Comparison of ENCODE assay signal across 2 cellular contexts in the genomic region with DNA sequence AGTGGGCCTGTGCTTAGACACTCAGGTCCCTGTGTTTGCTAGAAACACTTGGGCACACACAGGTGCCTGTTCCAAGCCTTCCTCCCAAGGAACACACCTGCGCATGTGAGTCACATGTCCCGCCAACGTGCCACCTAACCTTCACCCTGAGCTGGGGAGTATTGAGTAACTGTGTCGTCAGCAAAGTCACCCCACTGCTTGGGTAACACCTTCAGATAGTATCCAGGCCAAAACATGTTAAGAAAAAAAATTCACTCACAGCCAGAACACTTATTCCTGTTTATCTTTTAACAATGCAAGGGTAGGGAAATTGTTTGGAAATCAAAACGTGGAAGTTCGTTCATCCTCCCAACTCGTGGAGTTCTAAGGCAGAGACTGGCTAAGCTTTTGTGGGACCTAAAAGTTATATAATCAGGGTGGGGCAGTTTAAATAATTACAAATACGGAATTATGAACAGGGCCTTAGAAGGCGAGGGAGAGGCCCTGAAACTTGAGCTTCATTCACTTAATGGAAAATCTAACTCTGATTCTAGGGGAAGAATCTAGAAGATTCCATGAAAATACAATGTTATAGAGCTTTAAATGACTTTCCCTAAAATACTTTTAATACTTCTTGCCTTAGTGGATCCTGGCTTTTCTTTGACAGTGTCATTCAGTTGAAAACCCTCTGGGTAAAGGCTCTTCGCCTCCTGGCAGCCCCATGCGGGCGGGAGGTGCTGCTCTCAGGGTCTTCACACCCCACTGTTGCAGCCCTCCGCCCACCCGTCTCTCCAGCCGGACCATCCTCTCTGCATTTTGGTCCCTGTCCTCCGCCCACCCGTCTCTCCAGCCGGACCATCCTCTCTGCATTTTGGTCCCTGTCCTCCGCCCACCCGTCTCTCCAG.
TF ChIP-seq lines count a peak whose summit lies in the region.

No MANE protein-coding gene starts in this region.

TF ChIP-seq in K562, 482 proteins besides CTCF, POLR2A, EP300 and RAD21 (continued from another document and continues in another):
- TF ChIP-seq, protein P1, sequence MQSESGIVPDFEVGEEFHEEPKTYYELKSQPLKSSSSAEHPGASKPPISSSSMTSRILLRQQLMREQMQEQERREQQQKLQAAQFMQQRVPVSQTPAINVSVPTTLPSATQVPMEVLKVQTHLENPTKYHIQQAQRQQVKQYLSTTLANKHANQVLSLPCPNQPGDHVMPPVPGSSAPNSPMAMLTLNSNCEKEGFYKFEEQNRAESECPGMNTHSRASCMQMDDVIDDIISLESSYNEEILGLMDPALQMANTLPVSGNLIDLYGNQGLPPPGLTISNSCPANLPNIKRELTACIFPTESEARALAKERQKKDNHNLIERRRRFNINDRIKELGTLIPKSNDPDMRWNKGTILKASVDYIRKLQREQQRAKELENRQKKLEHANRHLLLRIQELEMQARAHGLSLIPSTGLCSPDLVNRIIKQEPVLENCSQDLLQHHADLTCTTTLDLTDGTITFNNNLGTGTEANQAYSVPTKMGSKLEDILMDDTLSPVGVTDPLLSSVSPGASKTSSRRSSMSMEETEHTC (IDR thresholded peaks at IDR 0.05), result no peak
- peak; percentile 21; the same call in 1 of the 2 replicates for TF ChIP-seq ZNF316 (IDR thresholded peaks at IDR 0.05)
- TF ChIP-seq, protein P2, sequence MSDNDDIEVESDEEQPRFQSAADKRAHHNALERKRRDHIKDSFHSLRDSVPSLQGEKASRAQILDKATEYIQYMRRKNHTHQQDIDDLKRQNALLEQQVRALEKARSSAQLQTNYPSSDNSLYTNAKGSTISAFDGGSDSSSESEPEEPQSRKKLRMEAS (CRISPR knock-in tag; IDR thresholded peaks at IDR 0.05), result no peak
- TF ChIP-seq, protein P3, sequence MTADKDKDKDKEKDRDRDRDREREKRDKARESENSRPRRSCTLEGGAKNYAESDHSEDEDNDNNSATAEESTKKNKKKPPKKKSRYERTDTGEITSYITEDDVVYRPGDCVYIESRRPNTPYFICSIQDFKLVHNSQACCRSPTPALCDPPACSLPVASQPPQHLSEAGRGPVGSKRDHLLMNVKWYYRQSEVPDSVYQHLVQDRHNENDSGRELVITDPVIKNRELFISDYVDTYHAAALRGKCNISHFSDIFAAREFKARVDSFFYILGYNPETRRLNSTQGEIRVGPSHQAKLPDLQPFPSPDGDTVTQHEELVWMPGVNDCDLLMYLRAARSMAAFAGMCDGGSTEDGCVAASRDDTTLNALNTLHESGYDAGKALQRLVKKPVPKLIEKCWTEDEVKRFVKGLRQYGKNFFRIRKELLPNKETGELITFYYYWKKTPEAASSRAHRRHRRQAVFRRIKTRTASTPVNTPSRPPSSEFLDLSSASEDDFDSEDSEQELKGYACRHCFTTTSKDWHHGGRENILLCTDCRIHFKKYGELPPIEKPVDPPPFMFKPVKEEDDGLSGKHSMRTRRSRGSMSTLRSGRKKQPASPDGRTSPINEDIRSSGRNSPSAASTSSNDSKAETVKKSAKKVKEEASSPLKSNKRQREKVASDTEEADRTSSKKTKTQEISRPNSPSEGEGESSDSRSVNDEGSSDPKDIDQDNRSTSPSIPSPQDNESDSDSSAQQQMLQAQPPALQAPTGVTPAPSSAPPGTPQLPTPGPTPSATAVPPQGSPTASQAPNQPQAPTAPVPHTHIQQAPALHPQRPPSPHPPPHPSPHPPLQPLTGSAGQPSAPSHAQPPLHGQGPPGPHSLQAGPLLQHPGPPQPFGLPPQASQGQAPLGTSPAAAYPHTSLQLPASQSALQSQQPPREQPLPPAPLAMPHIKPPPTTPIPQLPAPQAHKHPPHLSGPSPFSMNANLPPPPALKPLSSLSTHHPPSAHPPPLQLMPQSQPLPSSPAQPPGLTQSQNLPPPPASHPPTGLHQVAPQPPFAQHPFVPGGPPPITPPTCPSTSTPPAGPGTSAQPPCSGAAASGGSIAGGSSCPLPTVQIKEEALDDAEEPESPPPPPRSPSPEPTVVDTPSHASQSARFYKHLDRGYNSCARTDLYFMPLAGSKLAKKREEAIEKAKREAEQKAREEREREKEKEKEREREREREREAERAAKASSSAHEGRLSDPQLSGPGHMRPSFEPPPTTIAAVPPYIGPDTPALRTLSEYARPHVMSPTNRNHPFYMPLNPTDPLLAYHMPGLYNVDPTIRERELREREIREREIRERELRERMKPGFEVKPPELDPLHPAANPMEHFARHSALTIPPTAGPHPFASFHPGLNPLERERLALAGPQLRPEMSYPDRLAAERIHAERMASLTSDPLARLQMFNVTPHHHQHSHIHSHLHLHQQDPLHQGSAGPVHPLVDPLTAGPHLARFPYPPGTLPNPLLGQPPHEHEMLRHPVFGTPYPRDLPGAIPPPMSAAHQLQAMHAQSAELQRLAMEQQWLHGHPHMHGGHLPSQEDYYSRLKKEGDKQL (CRISPR knock-in tag; IDR thresholded peaks at IDR 0.05; ENCODE audit: borderline replicate concordance), result no peak
- no peak for TF ChIP-seq ESRRB (CRISPR knock-in tag; IDR thresholded peaks at IDR 0.05; ENCODE audit: borderline replicate concordance)
- TF ChIP-seq SMAD4 (CRISPR knock-in tag; conservative IDR thresholded peaks at IDR 0.05), result peak; percentile 29; the same call in 1 of the 2 replicates
- TF ChIP-seq CXXC5 (CRISPR knock-in tag; IDR thresholded peaks at IDR 0.05), result peak; percentile 40
- peak; percentile 48; the same call in 1 of the 2 replicates for TF ChIP-seq CEBPG (CRISPR knock-in tag; IDR thresholded peaks at IDR 0.05)
- peak; percentile 78 to 88 for TF ChIP-seq CEBPG (tag; conservative IDR thresholded peaks at IDR 0.05 in 1 of 2, IDR thresholded peaks at IDR 0.05 in 1 of 2)
- no peak for TF ChIP-seq CBX1 (IDR thresholded peaks at IDR 0.05; ENCODE audit: low read depth)
- no peak for TF ChIP-seq FUS (optimal IDR thresholded peaks at IDR 0.05; ENCODE audit: low read depth, low read length)
- no peak for TF ChIP-seq TFAM (CRISPR knock-in tag; conservative IDR thresholded peaks at IDR 0.05)
- TF ChIP-seq ELF2 (CRISPR knock-in tag; IDR thresholded peaks at IDR 0.05), result no peak
- TF ChIP-seq MYC (IDR thresholded peaks at IDR 0.05; ENCODE audit: low read depth, low read length), result no peak
- no peak for TF ChIP-seq MYC (CRISPR knock-in tag; IDR thresholded peaks at IDR 0.05; ENCODE audit: borderline replicate concordance, low read depth)
- TF ChIP-seq ZNF232 (CRISPR knock-in tag; IDR thresholded peaks at IDR 0.05), result no peak
- TF ChIP-seq, protein P4, sequence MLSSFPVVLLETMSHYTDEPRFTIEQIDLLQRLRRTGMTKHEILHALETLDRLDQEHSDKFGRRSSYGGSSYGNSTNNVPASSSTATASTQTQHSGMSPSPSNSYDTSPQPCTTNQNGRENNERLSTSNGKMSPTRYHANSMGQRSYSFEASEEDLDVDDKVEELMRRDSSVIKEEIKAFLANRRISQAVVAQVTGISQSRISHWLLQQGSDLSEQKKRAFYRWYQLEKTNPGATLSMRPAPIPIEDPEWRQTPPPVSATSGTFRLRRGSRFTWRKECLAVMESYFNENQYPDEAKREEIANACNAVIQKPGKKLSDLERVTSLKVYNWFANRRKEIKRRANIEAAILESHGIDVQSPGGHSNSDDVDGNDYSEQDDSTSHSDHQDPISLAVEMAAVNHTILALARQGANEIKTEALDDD (IDR thresholded peaks at IDR 0.05), result no peak
- TF ChIP-seq ZNF23 (CRISPR knock-in tag; IDR thresholded peaks at IDR 0.05), result no peak
- no peak for TF ChIP-seq EGR1 (conservative IDR thresholded peaks at IDR 0.05)
- TF ChIP-seq SAFB (IDR thresholded peaks at IDR 0.05; ENCODE audit: borderline replicate concordance, low read depth, low read length), result no peak
- 0 out of 2 replicates have a peak, but pooled peaks have one; percentile 28 for TF ChIP-seq CREM (IDR thresholded peaks at IDR 0.05; ENCODE audit: low read depth)
- TF ChIP-seq TAF1 (IDR thresholded peaks at IDR 0.05; ENCODE audit: control insufficient read depth, extremely low read depth, insufficient read depth, low read length, severe bottlenecking), result no peak
- no peak for TF ChIP-seq ZFX (CRISPR knock-in tag; IDR thresholded peaks at IDR 0.05)
- no peak for TF ChIP-seq TBP (optimal IDR thresholded peaks at IDR 0.05; ENCODE audit: low read depth, low read length)

TF ChIP-seq in HepG2, 621 proteins besides CTCF, POLR2A, EP300 and RAD21 (continued from another document and continues in another):
- TF ChIP-seq, protein P5, sequence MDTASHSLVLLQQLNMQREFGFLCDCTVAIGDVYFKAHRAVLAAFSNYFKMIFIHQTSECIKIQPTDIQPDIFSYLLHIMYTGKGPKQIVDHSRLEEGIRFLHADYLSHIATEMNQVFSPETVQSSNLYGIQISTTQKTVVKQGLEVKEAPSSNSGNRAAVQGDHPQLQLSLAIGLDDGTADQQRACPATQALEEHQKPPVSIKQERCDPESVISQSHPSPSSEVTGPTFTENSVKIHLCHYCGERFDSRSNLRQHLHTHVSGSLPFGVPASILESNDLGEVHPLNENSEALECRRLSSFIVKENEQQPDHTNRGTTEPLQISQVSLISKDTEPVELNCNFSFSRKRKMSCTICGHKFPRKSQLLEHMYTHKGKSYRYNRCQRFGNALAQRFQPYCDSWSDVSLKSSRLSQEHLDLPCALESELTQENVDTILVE (CRISPR knock-in tag; IDR thresholded peaks at IDR 0.05), result peak; percentile 75
- TF ChIP-seq KLF16 (CRISPR knock-in tag; IDR thresholded peaks at IDR 0.05), result peak in 1 of 2 experiments; percentile 70; a peak in 2 of 4 replicates
- TF ChIP-seq, protein P6, sequence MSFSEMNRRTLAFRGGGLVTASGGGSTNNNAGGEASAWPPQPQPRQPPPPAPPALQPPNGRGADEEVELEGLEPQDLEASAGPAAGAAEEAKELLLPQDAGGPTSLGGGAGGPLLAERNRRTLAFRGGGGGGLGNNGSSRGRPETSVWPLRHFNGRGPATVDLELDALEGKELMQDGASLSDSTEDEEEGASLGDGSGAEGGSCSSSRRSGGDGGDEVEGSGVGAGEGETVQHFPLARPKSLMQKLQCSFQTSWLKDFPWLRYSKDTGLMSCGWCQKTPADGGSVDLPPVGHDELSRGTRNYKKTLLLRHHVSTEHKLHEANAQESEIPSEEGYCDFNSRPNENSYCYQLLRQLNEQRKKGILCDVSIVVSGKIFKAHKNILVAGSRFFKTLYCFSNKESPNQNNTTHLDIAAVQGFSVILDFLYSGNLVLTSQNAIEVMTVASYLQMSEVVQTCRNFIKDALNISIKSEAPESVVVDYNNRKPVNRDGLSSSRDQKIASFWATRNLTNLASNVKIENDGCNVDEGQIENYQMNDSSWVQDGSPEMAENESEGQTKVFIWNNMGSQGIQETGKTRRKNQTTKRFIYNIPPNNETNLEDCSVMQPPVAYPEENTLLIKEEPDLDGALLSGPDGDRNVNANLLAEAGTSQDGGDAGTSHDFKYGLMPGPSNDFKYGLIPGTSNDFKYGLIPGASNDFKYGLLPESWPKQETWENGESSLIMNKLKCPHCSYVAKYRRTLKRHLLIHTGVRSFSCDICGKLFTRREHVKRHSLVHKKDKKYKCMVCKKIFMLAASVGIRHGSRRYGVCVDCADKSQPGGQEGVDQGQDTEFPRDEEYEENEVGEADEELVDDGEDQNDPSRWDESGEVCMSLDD (CRISPR knock-in tag; IDR thresholded peaks at IDR 0.05; ENCODE audit: borderline replicate concordance), result peak; percentile 65; the same call in 1 of the 2 replicates
- TF ChIP-seq, protein P7, sequence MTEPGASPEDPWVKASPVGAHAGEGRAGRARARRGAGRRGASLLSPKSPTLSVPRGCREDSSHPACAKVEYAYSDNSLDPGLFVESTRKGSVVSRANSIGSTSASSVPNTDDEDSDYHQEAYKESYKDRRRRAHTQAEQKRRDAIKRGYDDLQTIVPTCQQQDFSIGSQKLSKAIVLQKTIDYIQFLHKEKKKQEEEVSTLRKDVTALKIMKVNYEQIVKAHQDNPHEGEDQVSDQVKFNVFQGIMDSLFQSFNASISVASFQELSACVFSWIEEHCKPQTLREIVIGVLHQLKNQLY (CRISPR knock-in tag; IDR thresholded peaks at IDR 0.05), result peak; percentile 93
- peak; percentile 80; the same call in 1 of the 2 replicates for TF ChIP-seq DNMT3B (CRISPR knock-in tag; conservative IDR thresholded peaks at IDR 0.05)
- TF ChIP-seq, protein P8, sequence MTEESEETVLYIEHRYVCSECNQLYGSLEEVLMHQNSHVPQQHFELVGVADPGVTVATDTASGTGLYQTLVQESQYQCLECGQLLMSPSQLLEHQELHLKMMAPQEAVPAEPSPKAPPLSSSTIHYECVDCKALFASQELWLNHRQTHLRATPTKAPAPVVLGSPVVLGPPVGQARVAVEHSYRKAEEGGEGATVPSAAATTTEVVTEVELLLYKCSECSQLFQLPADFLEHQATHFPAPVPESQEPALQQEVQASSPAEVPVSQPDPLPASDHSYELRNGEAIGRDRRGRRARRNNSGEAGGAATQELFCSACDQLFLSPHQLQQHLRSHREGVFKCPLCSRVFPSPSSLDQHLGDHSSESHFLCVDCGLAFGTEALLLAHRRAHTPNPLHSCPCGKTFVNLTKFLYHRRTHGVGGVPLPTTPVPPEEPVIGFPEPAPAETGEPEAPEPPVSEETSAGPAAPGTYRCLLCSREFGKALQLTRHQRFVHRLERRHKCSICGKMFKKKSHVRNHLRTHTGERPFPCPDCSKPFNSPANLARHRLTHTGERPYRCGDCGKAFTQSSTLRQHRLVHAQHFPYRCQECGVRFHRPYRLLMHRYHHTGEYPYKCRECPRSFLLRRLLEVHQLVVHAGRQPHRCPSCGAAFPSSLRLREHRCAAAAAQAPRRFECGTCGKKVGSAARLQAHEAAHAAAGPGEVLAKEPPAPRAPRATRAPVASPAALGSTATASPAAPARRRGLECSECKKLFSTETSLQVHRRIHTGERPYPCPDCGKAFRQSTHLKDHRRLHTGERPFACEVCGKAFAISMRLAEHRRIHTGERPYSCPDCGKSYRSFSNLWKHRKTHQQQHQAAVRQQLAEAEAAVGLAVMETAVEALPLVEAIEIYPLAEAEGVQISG (CRISPR knock-in tag; IDR thresholded peaks at IDR 0.05), result no peak
- no peak for TF ChIP-seq ZNF777 (CRISPR knock-in tag; IDR thresholded peaks at IDR 0.05)
- TF ChIP-seq MTA1 (CRISPR knock-in tag; IDR thresholded peaks at IDR 0.05; ENCODE audit: borderline replicate concordance), result no peak
- TF ChIP-seq TBX2 (CRISPR knock-in tag; IDR thresholded peaks at IDR 0.05; ENCODE audit: borderline replicate concordance), result peak; percentile 16; the same call in 1 of the 2 replicates
- TF ChIP-seq, protein P9, sequence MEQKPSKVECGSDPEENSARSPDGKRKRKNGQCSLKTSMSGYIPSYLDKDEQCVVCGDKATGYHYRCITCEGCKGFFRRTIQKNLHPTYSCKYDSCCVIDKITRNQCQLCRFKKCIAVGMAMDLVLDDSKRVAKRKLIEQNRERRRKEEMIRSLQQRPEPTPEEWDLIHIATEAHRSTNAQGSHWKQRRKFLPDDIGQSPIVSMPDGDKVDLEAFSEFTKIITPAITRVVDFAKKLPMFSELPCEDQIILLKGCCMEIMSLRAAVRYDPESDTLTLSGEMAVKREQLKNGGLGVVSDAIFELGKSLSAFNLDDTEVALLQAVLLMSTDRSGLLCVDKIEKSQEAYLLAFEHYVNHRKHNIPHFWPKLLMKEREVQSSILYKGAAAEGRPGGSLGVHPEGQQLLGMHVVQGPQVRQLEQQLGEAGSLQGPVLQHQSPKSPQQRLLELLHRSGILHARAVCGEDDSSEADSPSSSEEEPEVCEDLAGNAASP (CRISPR knock-in tag; IDR thresholded peaks at IDR 0.05; ENCODE audit: borderline replicate concordance), result peak; percentile 80; the same call in 1 of the 2 replicates
- TF ChIP-seq, protein P10, sequence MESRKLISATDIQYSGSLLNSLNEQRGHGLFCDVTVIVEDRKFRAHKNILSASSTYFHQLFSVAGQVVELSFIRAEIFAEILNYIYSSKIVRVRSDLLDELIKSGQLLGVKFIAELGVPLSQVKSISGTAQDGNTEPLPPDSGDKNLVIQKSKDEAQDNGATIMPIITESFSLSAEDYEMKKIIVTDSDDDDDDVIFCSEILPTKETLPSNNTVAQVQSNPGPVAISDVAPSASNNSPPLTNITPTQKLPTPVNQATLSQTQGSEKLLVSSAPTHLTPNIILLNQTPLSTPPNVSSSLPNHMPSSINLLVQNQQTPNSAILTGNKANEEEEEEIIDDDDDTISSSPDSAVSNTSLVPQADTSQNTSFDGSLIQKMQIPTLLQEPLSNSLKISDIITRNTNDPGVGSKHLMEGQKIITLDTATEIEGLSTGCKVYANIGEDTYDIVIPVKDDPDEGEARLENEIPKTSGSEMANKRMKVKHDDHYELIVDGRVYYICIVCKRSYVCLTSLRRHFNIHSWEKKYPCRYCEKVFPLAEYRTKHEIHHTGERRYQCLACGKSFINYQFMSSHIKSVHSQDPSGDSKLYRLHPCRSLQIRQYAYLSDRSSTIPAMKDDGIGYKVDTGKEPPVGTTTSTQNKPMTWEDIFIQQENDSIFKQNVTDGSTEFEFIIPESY (CRISPR knock-in tag; IDR thresholded peaks at IDR 0.05), result peak; percentile 56; the same call in 1 of the 2 replicates
- peak; percentile 39; the same call in 1 of the 2 replicates for TF ChIP-seq CBX5 (CRISPR knock-in tag; IDR thresholded peaks at IDR 0.05; ENCODE audit: borderline replicate concordance)
- peak; percentile 61 for TF ChIP-seq SAP130 (CRISPR knock-in tag; IDR thresholded peaks at IDR 0.05; ENCODE audit: low read depth)
